In the genomic region with DNA sequence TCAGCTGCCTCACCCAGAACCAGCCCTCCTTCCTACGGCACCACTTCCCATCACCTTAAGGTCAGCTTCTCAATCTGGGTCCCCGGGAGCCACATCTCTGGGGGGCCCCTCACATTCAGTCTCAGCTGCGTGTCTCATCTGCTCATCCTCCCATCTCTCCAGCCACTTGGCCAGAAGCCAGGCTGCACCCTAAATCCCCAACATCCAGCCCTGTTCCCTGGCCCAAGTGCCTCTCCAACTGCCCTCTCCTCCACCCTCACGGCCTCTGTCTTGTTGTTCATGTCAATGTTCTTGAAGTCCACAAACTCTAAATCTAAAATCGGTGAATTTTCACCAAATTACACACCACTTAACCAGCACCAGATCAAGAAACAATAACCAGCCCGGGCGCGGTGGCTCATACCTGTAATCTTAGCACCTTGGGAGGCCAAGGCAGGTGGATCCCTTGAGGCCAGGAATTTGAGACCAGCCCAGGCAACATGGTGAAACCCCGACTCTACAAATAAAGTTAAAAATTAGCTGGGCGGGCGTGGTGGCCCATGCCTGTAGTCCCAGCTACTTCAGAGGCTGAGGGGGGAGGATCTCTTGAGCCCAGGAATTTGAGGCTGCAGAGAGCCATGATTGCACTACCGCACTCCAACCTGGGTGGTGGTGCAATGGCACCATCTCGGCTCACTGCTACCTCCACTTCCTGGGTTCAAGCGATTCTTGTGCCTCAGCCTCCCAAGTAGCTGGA, we compare ENCODE assay signal across 11 cellular contexts. TPM values are rescaled to one million over a fixed set of nuclear protein-coding genes. Genes with fewer than 3 reads are reported as not detected.
DNase-seq lines count a peak whose midpoint lies in the region; FAIRE-seq and TF ChIP-seq lines count a peak whose summit lies in the region.
"Had no signal": no experiment of that assay in that cellular context is flagged by ENCODE, and none has a peak within 500 bp of the region (broad histone marks: within the 10 kb centered on the region; RNA-seq: fewer than 3 reads in every experiment).

No MANE protein-coding gene starts in this region.

- peak overlapping the region; percentile 36 for H3K27ac Mint-ChIP-seq in neural progenitor cell
- H3K27ac Mint-ChIP-seq: natural killer cell had no signal

- no peaks in the 10 kb centered on the region for H3K36me3 Mint-ChIP-seq in neural progenitor cell
- H3K36me3 Mint-ChIP-seq: natural killer cell had no signal

- no peak overlapping the region for H3K18ac ChIP-seq in H1 (ENCODE audit: extremely low read depth, low read length)

- H3K79me2 ChIP-seq in PC-9 (ENCODE audit: low read depth) (no peaks in the 10 kb centered on the region), H1 (ENCODE audit: control insufficient read depth in 1 of 2, insufficient read depth in 2 of 2, low read length in 2 of 2) (no peaks in the 10 kb centered on the region), neural progenitor cell (ENCODE audit: low read depth) (no peaks in the 10 kb centered on the region)

- no peak overlapping the region for H2BK5ac ChIP-seq in H1 (ENCODE audit: low read depth, low read length)

- H3K9me3 ChIP-seq in PC-9 (ENCODE audit: insufficient read depth, low read depth) (no peaks in the 10 kb centered on the region), H1 (ENCODE audit: insufficient read depth in 2 of 2, low read depth in 1 of 2, low read length in 1 of 2) (no peaks in the 10 kb centered on the region), neural progenitor cell (ENCODE audit: low read depth) (no peaks in the 10 kb centered on the region), transverse colon (no peaks in the 10 kb centered on the region)

- H3K4me1 ChIP-seq in PC-9 (replicated peaks; ENCODE audit: insufficient read depth) (peaks cover 41% of the 10 kb centered on the region), H1 (replicated peaks in 1 of 4; ENCODE audit: control insufficient read depth in 3 of 4, insufficient read depth in 4 of 4, low read length in 3 of 4) (peaks cover 0 to 11% (median 4%) of the 10 kb centered on the region in 4 experiments; a peak in 4 of 7 replicates), neural progenitor cell (peaks cover 23% of the 10 kb centered on the region), transverse colon (peaks cover 57 to 78% (median 63%) of the 10 kb centered on the region in 4 donors)

- H3K9me3 Mint-ChIP-seq in neural progenitor cell = no peaks in the 10 kb centered on the region
- H3K9me3 Mint-ChIP-seq: natural killer cell had no signal

- in situ Hi-C loops in transverse colon (cut with MboI; ENCODE audit: low pct_ligation_motif_present in 1 of 4, low pct_unique_long_range_greater_than_20kb in 1 of 4, low sequenced_read_pairs in 3 of 4) = no loop called here

- peak in 1 of 2 experiments; percentile 62 for DNase-seq in PC-9
- no peak for DNase-seq in H1 (ENCODE audit: low read depth in 1 of 2, low spot score in 2 of 2)
- DNase-seq in neural progenitor cell (ENCODE audit: low spot score) = no peak
- DNase-seq in transverse colon = no peak
- DNase-seq in ureter (ENCODE audit: low spot score) = no peak
- DNase-seq in DMS79 (lab: John Stamatoyannopoulos, UW) = no peak
- DNase-seq in GM12891 (ENCODE audit: insufficient read length, low spot score) = no peak
- DNase-seq: activated CD4-positive, alpha-beta T cell treated with anti-CD3 and anti-CD28 coated beads for 1 hour; central memory CD4-positive, alpha-beta T cell; natural killer cell; NCI-H748 treated with DMSO at 0.1 percent for 48 hours had no signal

- H3F3A ChIP-seq in PC-9 (ENCODE audit: insufficient read depth, low read depth) (peaks cover 25% of the 10 kb centered on the region), neural progenitor cell (ENCODE audit: low read depth) (peaks cover 7% of the 10 kb centered on the region)

- no peak overlapping the region for H3K4ac ChIP-seq in H1 (replicated peaks; ENCODE audit: insufficient read length, low read depth, low read length)

- H3K27me3 Mint-ChIP-seq in neural progenitor cell (ENCODE audit: insufficient read depth, low read depth) = peaks cover 8% of the 10 kb centered on the region

- no peak overlapping the region for H4K5ac ChIP-seq in H1 (ENCODE audit: insufficient read length, low read depth, low read length)

- H3K79me1 ChIP-seq in H1 (ENCODE audit: low read depth, low read length) = no peaks in the 10 kb centered on the region; the same call in 1 of the 2 replicates

- 0 out of 2 replicates have a peak overlapping the region, but pooled peaks have one; percentile 39 for H2AK5ac ChIP-seq in H1 (ENCODE audit: low read depth, low read length)

- H2BK120ac ChIP-seq in H1 (replicated peaks; ENCODE audit: low read depth, low read length) = no peak overlapping the region

- TF ChIP-seq CTCF in PC-9 (conservative IDR thresholded peaks at IDR 0.05) = no peak
- TF ChIP-seq CTCF in H1 (IDR thresholded peaks at IDR 0.05; ENCODE audit: control extremely low read depth in 1 of 3, insufficient read depth in 1 of 3, low read depth in 1 of 3, low read length in 3 of 3) = no peak
- TF ChIP-seq CTCF in neural progenitor cell (IDR thresholded peaks at IDR 0.05) = no peak
- no peak for TF ChIP-seq CTCF in transverse colon (IDR thresholded peaks at IDR 0.05)

- H3K4me2 ChIP-seq in PC-9 (peak overlapping the region; percentile 22; the same call in 1 of the 2 replicates), H1 (ENCODE audit: insufficient read depth in 1 of 2, low read depth in 2 of 2, low read length in 2 of 2) (no peak overlapping the region), neural progenitor cell (peak overlapping the region; percentile 47)

- no peak for TF ChIP-seq POLR2A in H1 (IDR thresholded peaks at IDR 0.05; ENCODE audit: control extremely low read depth in 1 of 2, low read depth in 2 of 2, low read length in 2 of 2)
- no peak for TF ChIP-seq POLR2A in transverse colon (IDR thresholded peaks at IDR 0.05)
- TF ChIP-seq POLR2A in GM12891 (IDR thresholded peaks at IDR 0.05; ENCODE audit: low read depth, low read length) = no peak

- no peaks in the 10 kb centered on the region for H3K9me2 ChIP-seq in PC-9 (ENCODE audit: insufficient read depth)

- no peak for FAIRE-seq in H1 (lab: Jason Lieb, UNC)
- no peak for FAIRE-seq in GM12891 (lab: Jason Lieb, UNC)

- no peak overlapping the region; the same call in 1 of the 2 replicates for H4K8ac ChIP-seq in H1 (ENCODE audit: extremely low read depth, insufficient read depth, low read length)

- TF ChIP-seq EP300 in H1 (IDR thresholded peaks at IDR 0.05; ENCODE audit: borderline replicate concordance in 1 of 2, low read depth in 2 of 2, low read length in 2 of 2) = no peak
- no peak for TF ChIP-seq EP300 in transverse colon (IDR thresholded peaks at IDR 0.05; ENCODE audit: low read depth)

- H4K20me1 ChIP-seq in PC-9 (ENCODE audit: insufficient read depth) = no peaks in the 10 kb centered on the region
- no peaks in the 10 kb centered on the region for H4K20me1 ChIP-seq in H1 (replicated peaks in 1 of 2; ENCODE audit: control insufficient read depth in 1 of 2, insufficient read depth in 2 of 2, low read length in 2 of 2)
- H4K20me1 ChIP-seq in neural progenitor cell (ENCODE audit: low read depth) = no peaks in the 10 kb centered on the region

- no peak overlapping the region for H3K56ac ChIP-seq in H1 (replicated peaks; ENCODE audit: insufficient read length, low read depth, low read length)

- BruUV-seq in PC-9 (replicated peaks; lab: Mats Ljungman, UMichigan) = no TSS peak

- peak overlapping the region; percentile 80 for H4K91ac ChIP-seq in H1 (replicated peaks; ENCODE audit: insufficient read length, low read length)

- H3K4me3 Mint-ChIP-seq in neural progenitor cell = no peak overlapping the region
- H3K4me3 Mint-ChIP-seq: natural killer cell had no signal

- H3K27ac ChIP-seq in PC-9 = no peak overlapping the region
- H3K27ac ChIP-seq in H1 (ENCODE audit: low read depth, low read length) = no peak overlapping the region
- H3K27ac ChIP-seq in neural progenitor cell = no peak overlapping the region
- H3K27ac ChIP-seq in transverse colon = peak overlapping the region; percentile 78 to 94 (median 86)

- intact Hi-C loops in PC-9 (cut with micrococcal nuclease; ENCODE audit: unreplicated experiment) (loop anchor here (5.0 kb wide), 1 partner anchor 55 kb away; no protein-coding TSS in a partner anchor), transverse colon (cut with DNase I; ENCODE audit: low total_unique reads) (no loop called here)

- H3K4me1 Mint-ChIP-seq in neural progenitor cell = peaks cover 26% of the 10 kb centered on the region
- H3K4me1 Mint-ChIP-seq: natural killer cell had no signal

- H3K23ac ChIP-seq in H1 (ENCODE audit: insufficient read length) = no peak overlapping the region

- H2BK20ac ChIP-seq in H1 (ENCODE audit: low read length) = 0 out of 2 replicates have a peak overlapping the region, but pooled peaks have one; percentile 7

- 94% methylated on average over 14 of the region's 14 CpGs; no CpG with 5 or more reads in 1 of the 2 experiments for WGBS in H1 (ENCODE audit: extremely low coverage in 1 of 2, insufficient coverage in 1 of 2, insufficient read length in 1 of 2, insufficient replicate concordance in 2 of 2, low coverage in 1 of 2, low lambda C conversion rate in 2 of 2, missing lambda C conversion rate in 1 of 2), 2 experiments
- 40 to 90% methylated on average over 1 to 14 of the region's 14 CpGs for WGBS in transverse colon (ENCODE audit: low coverage in 1 of 2), 2 donors

- no peak overlapping the region for H3K14ac ChIP-seq in H1 (ENCODE audit: insufficient read length)

- H3K23me2 ChIP-seq in H1 (ENCODE audit: low read depth, low read length) = no peaks in the 10 kb centered on the region; the same call in 1 of the 2 replicates

- H3K36me3 ChIP-seq in PC-9 (ENCODE audit: low read depth) = no peaks in the 10 kb centered on the region
- no peaks in the 10 kb centered on the region for H3K36me3 ChIP-seq in H1 (ENCODE audit: control insufficient read depth in 2 of 4, insufficient read depth in 4 of 4, low read length in 3 of 4)
- no peaks in the 10 kb centered on the region for H3K36me3 ChIP-seq in neural progenitor cell
- no peaks in the 10 kb centered on the region for H3K36me3 ChIP-seq in transverse colon

- POLR2A ChIA-PET in PC-9 (lab: Charles Lee; ENCODE audit: unreplicated experiment) (interaction anchor here (0.5 to 0.6 kb wide), 2 partner anchors 68 to 326 kb away, joined by 3 to 8 read pairs; no protein-coding TSS in a partner anchor), H1 (lab: Charles Lee; ENCODE audit: partially characterized antibody) (interaction anchor here (0.8 to 1.6 kb wide), 4 partner anchors 12 to 329 kb away, joined by 3 to 7 read pairs (median 4); partner anchors contain the start of gene POLDIP3)

- no peak overlapping the region for H3K4me3 ChIP-seq in PC-9
- no peak overlapping the region for H3K4me3 ChIP-seq in H1 (ENCODE audit: extremely low read depth in 1 of 4, insufficient read depth in 2 of 4, low read depth in 3 of 4, low read length in 4 of 4)
- no peak overlapping the region for H3K4me3 ChIP-seq in neural progenitor cell
- H3K4me3 ChIP-seq in transverse colon = no peak overlapping the region

- CTCF ChIA-PET in PC-9 (lab: Charles Lee) (interaction anchor here (0.7 kb wide), 1 partner anchor 40 kb away, joined by 3 read pairs; no protein-coding TSS in a partner anchor), H1 (lab: Charles Lee; ENCODE audit: partially characterized antibody) (interaction anchor here (0.8 to 1.9 kb wide), 3 partner anchors 55 to 181 kb away, joined by 3 to 5 read pairs (median 4); no protein-coding TSS in a partner anchor)

- peak overlapping the region; percentile 53; the same call in 1 of the 2 replicates for H2BK15ac ChIP-seq in H1 (ENCODE audit: low read length)

- H2AFZ ChIP-seq in PC-9 = no peak overlapping the region
- H2AFZ ChIP-seq in H1 (ENCODE audit: low read length) = no peak overlapping the region
- H2AFZ ChIP-seq in neural progenitor cell (replicated peaks) = no peak overlapping the region

- TF ChIP-seq RAD21 in H1 (IDR thresholded peaks at IDR 0.05 in 1 of 2, conservative IDR thresholded peaks at IDR 0.05 in 1 of 2; ENCODE audit: low read depth in 2 of 2, low read length in 2 of 2) = no peak

- H3K9ac ChIP-seq in H1 (replicated peaks in 1 of 4; ENCODE audit: extremely low read depth in 1 of 4, low read depth in 3 of 4, low read length in 3 of 4) = no peak overlapping the region
- H3K9ac ChIP-seq in neural progenitor cell = no peak overlapping the region

- H3K27me3 ChIP-seq in PC-9 (ENCODE audit: insufficient read depth, low read depth) (no peaks in the 10 kb centered on the region), H1 (replicated peaks in 1 of 4; ENCODE audit: control insufficient read depth in 3 of 4, extremely low read depth in 1 of 4, insufficient read depth in 3 of 4, low read length in 3 of 4) (no peaks in the 10 kb centered on the region), neural progenitor cell (no peaks in the 10 kb centered on the region), transverse colon (no peaks in the 10 kb centered on the region)

- H2BK12ac ChIP-seq in H1 (ENCODE audit: low read depth, low read length) = no peak overlapping the region

RNA-seq across cellular contexts. Expression of gene A4GALT, which starts 33.7 kb away (rescaled TPM):
- total RNA-seq in PC-9 (2021) (17.1 and 19.3 TPM in 2 replicates), neural progenitor cell (ENCODE audit: low replicate concordance) (2.6 and 17.7 TPM in 2 replicates), transverse colon (10 to 100 TPM in 2 of 4 donors, 1 to 10 TPM in 2; 6.3 to 31.4 (median 12.7) TPM), ureter (57.9 TPM)
- 13.8 and 13.9 TPM in 2 replicates for total RNA-seq in H1 (2021; fragmentation: NEBNext Ultra II Directional; extraction: Animal tissue kit (Norgen Biotek cat#: 25700))
- polyA plus RNA-seq in H1 (2011; rRNA removed) = 7.2 and 13.1 TPM in 2 replicates
- 9.2 TPM for polyA plus RNA-seq in H1 (2011; cell fraction: cytosol; rRNA removed)
- 11.9 TPM for polyA plus RNA-seq in H1 (2011; cell fraction: nucleus; rRNA removed)
- polyA plus RNA-seq in H1 (2012, experiment 1 of 2) = 6.9 to 12.0 TPM (median 8.7 TPM) in 4 replicates
- polyA plus RNA-seq in H1 (2012, experiment 2 of 2) = 7.6 TPM
- polyA plus RNA-seq in H1 (2013, experiment 1 of 2) = 10.5 TPM
- polyA plus RNA-seq in H1 (2013, experiment 2 of 2) = 11.0 TPM
- polyA minus RNA-seq in H1 (2011; rRNA and poly(A)+ RNA removed) = 3.9 and 7.0 TPM in 2 replicates
- 9.8 TPM for polyA minus RNA-seq in H1 (2011; cell fraction: cytosol; rRNA and poly(A)+ RNA removed)
- 9.6 TPM for polyA minus RNA-seq in H1 (2011; cell fraction: nucleus; rRNA and poly(A)+ RNA removed)
- 11.9 TPM for polyA plus RNA-seq in GM12891 (2012; ENCODE audit: low read depth, missing spikeins)

RNA-seq across cellular contexts. Expression of gene CYB5R3, which starts 37.7 kb away (rescaled TPM):
- 97.6 and 106 TPM in 2 replicates for total RNA-seq in PC-9 (2021)
- 75.3 and 82.5 TPM in 2 replicates for total RNA-seq in H1 (2021; fragmentation: NEBNext Ultra II Directional; extraction: Animal tissue kit (Norgen Biotek cat#: 25700))
- 113 and 160 TPM in 2 replicates for polyA plus RNA-seq in H1 (2011; rRNA removed)
- polyA plus RNA-seq in H1 (2011; cell fraction: cytosol; rRNA removed) = 64.2 TPM
- polyA plus RNA-seq in H1 (2011; cell fraction: nucleus; rRNA removed) = 72.4 TPM
- polyA plus RNA-seq in H1 (2012, experiment 1 of 2) = 73.0 to 99.5 TPM (median 89.7 TPM) in 4 replicates
- polyA plus RNA-seq in H1 (2012, experiment 2 of 2) = 83.5 TPM
- polyA plus RNA-seq in H1 (2013, experiment 1 of 2) = 94.8 TPM
- polyA plus RNA-seq in H1 (2013, experiment 2 of 2) = 107 TPM
- 56.6 and 58.6 TPM in 2 replicates for polyA minus RNA-seq in H1 (2011; rRNA and poly(A)+ RNA removed)
- 50.7 TPM for polyA minus RNA-seq in H1 (2011; cell fraction: cytosol; rRNA and poly(A)+ RNA removed)
- polyA minus RNA-seq in H1 (2011; cell fraction: nucleus; rRNA and poly(A)+ RNA removed) = 29.5 TPM
- 21.6 and 61.5 TPM in 2 replicates for total RNA-seq in neural progenitor cell (ENCODE audit: low replicate concordance)
- 100 to 1,000 TPM; 138 to 294 (median 167) TPM for total RNA-seq in transverse colon
- total RNA-seq in ureter = 243 TPM
- 87.7 TPM for polyA plus RNA-seq in GM12891 (2012; ENCODE audit: low read depth, missing spikeins)

RNA-seq across cellular contexts. Expression of gene ATP5MGL, which starts 46.5 kb away (rescaled TPM):
- total RNA-seq in PC-9 (2021) (0.79 and 1.1 TPM in 2 replicates), neural progenitor cell (ENCODE audit: low replicate concordance) (0.34 TPM in 1 of 2 replicates, not detected in the other), transverse colon (under 1 TPM in 1 of 4 donors, not detected in 3; 0.55 TPM), ureter (1.4 TPM)
- 0.52 and 0.84 TPM in 2 replicates for total RNA-seq in H1 (2021; fragmentation: NEBNext Ultra II Directional; extraction: Animal tissue kit (Norgen Biotek cat#: 25700))
- polyA plus RNA-seq in H1 (2011; rRNA removed) = 0.12 TPM in 1 of 2 replicates, not detected in the other
- not detected for polyA plus RNA-seq in H1 (2011; cell fraction: cytosol; rRNA removed)
- polyA plus RNA-seq in H1 (2011; cell fraction: nucleus; rRNA removed) = not detected
- not detected in 4 replicates for polyA plus RNA-seq in H1 (2012, experiment 1 of 2)
- not detected for polyA plus RNA-seq in H1 (2012, experiment 2 of 2)
- polyA plus RNA-seq in H1 (2013, experiment 1 of 2) = not detected
- 0.15 TPM for polyA plus RNA-seq in H1 (2013, experiment 2 of 2)
- 0.49 and 0.50 TPM in 2 replicates for polyA minus RNA-seq in H1 (2011; rRNA and poly(A)+ RNA removed)
- polyA minus RNA-seq in H1 (2011; cell fraction: cytosol; rRNA and poly(A)+ RNA removed) = 1.5 TPM
- 1.8 TPM for polyA minus RNA-seq in H1 (2011; cell fraction: nucleus; rRNA and poly(A)+ RNA removed)
- not detected for polyA plus RNA-seq in GM12891 (2012; ENCODE audit: low read depth, missing spikeins)

Comparison
In these comparisons a context has a peak if more than half of its experiments do, and no peak if none do; other contexts are left out.
1. H3K27ac ChIP-seq: peak in transverse colon (4 of 4); none in PC-9 (single experiment), H1 (single experiment) and neural progenitor cell (single experiment).
2. H3K4me2 ChIP-seq: peak in PC-9 (single experiment) and neural progenitor cell (single experiment); none in H1 (0 of 2).